In genomic region chr14:104182857-104183425, GRCh38 we compare ENCODE assay signal across 7 cellular contexts. TPM values are rescaled to one million over a fixed set of nuclear protein-coding genes. Genes with fewer than 3 reads are reported as not detected.
"Had no signal": no experiment of that assay in that cellular context is flagged by ENCODE, and none has a peak within 500 bp of the region (broad histone marks: within the 10 kb centered on the region; RNA-seq: fewer than 3 reads in every experiment).

No MANE protein-coding gene starts in this region.

- H3K9me3 ChIP-seq: HAP-1 had no signal

- H3K4me1 ChIP-seq: HAP-1 had no signal

- H3K36me3 ChIP-seq: HAP-1 had no signal

- H3K4me3 Mint-ChIP-seq: IgD-negative memory B cell had no signal

- ATAC-seq: HCT116 had no signal

- H3K27ac Mint-ChIP-seq: IgD-negative memory B cell had no signal

- DNase-seq: GM23248, GOT3, KG1 had no signal

- H3K9ac ChIP-seq: GM23248 had no signal

- H3K4me1 Mint-ChIP-seq: IgD-negative memory B cell had no signal

- H3K27ac ChIP-seq: GM23248 had no signal

- H3K4me3 ChIP-seq: GM23248, HAP-1 had no signal

- H2AFZ ChIP-seq: GM23248 had no signal

RNA-seq across cellular contexts. Expression of gene KIF26A, which starts 44.6 kb away (rescaled TPM):
- total RNA-seq: GM23248, HT-29 had no signal
- polyA plus RNA-seq: GM23248, IgD-negative memory B cell had no signal
